12 cellular contexts compared by ENCODE assay signal in genomic region chr13:21330126-21330861, GRCh38.
A peak's percentile ranks its signal among the peaks of the same experiment; 100 is the strongest.
DNase-seq lines count a peak whose midpoint lies in the region; ATAC-seq lines count a peak whose summit lies in the region.
"Had no signal": no experiment of that assay in that cellular context is flagged by ENCODE, and none has a peak within 500 bp of the region (broad histone marks: within the 10 kb centered on the region; RNA-seq: fewer than 3 reads in every experiment).

No MANE protein-coding gene starts in this region.

- peak overlapping the region; percentile 85 for H3K27ac Mint-ChIP-seq in memory B cell
- H3K27ac Mint-ChIP-seq: neural progenitor cell had no signal

- peak; percentile 13 for DNase-seq in NOMO-1 treated with DMSO at 0.1 percent for 48 hours (lab: John Stamatoyannopoulos, UW; ENCODE audit: unreplicated experiment)
- no peak for DNase-seq in NOMO-1 treated with dmso at 0.1 percent for 144 hours (lab: John Stamatoyannopoulos, UW; ENCODE audit: unreplicated experiment)
- DNase-seq in memory B cell (ENCODE audit: low spot score in 2 of 2): no peak
- no peak for DNase-seq in cerebellum (ENCODE audit: low spot score)
- no peak for DNase-seq in NCI-H524 treated with DMSO at 0.1 percent for 48 hours (lab: John Stamatoyannopoulos, UW)
- no peak for DNase-seq in HT-29 (ENCODE audit: low spot score)
- DNase-seq: 8988T, HCEC 1CT, PC-9 had no signal

- peak overlapping the region; percentile 66 for H3K4me3 Mint-ChIP-seq in memory B cell
- H3K4me3 Mint-ChIP-seq: neural progenitor cell had no signal

- no peaks in the 10 kb centered on the region for H3K27me3 Mint-ChIP-seq in memory B cell

- peaks cover 5% of the 10 kb centered on the region for H3K36me3 Mint-ChIP-seq in memory B cell
- H3K36me3 Mint-ChIP-seq: neural progenitor cell had no signal

- ATAC-seq in GM21717 (IDR thresholded peaks at IDR 0.05; ENCODE audit: unreplicated experiment): peak; percentile 84
- peak; percentile 80 for ATAC-seq in HG03520 (IDR thresholded peaks at IDR 0.05; ENCODE audit: unreplicated experiment)
- ATAC-seq in memory B cell (ENCODE audit: low read depth): peak; percentile 57

- H3K4me1 Mint-ChIP-seq in memory B cell: peaks cover 30% of the 10 kb centered on the region

- peaks cover 2% of the 10 kb centered on the region for H3K9me3 Mint-ChIP-seq in memory B cell
- H3K9me3 Mint-ChIP-seq: neural progenitor cell had no signal
